Comparison of ENCODE assay signal across 1 cellular context in genomic region chr6:37204014-37204751, GRCh38.
TF ChIP-seq lines count a peak whose summit lies in the region.

No MANE protein-coding gene starts in this region.

TF ChIP-seq in HepG2, 621 proteins besides CTCF, POLR2A, EP300 and RAD21 (continued from another document and continues in another):
- no peak for TF ChIP-seq ZNF318 (CRISPR knock-in tag; IDR thresholded peaks at IDR 0.05)
- peak; percentile 3; the same call in 1 of the 2 replicates for TF ChIP-seq MNT (IDR thresholded peaks at IDR 0.05)
- TF ChIP-seq RBFOX2 (IDR thresholded peaks at IDR 0.05; ENCODE audit: low read depth, low read length): no peak
- TF ChIP-seq ZFP36L1 (CRISPR knock-in tag; IDR thresholded peaks at IDR 0.05): no peak
- no peak for TF ChIP-seq MXD3 (CRISPR knock-in tag; IDR thresholded peaks at IDR 0.05)
- TF ChIP-seq GLI4 (CRISPR knock-in tag; IDR thresholded peaks at IDR 0.05; ENCODE audit: borderline replicate concordance): no peak
- no peak for TF ChIP-seq ZNF264 (CRISPR knock-in tag; IDR thresholded peaks at IDR 0.05)
- TF ChIP-seq ARID5B (CRISPR knock-in tag; IDR thresholded peaks at IDR 0.05): peak; percentile 81
- TF ChIP-seq RXRA (CRISPR knock-in tag; IDR thresholded peaks at IDR 0.05): peak; percentile 58; the same call in 1 of the 2 replicates
- no peak for TF ChIP-seq ZKSCAN1 (IDR thresholded peaks at IDR 0.05; ENCODE audit: low read length)
- no peak for TF ChIP-seq HOXA7 (CRISPR knock-in tag; IDR thresholded peaks at IDR 0.05)
- peak; percentile 65 for TF ChIP-seq SALL1 (CRISPR knock-in tag; IDR thresholded peaks at IDR 0.05)
- TF ChIP-seq ZNF770 (CRISPR knock-in tag; IDR thresholded peaks at IDR 0.05): peak; percentile 49
- no peak for TF ChIP-seq SRF (IDR thresholded peaks at IDR 0.05; ENCODE audit: low read depth, low read length)
- TF ChIP-seq NKX3-1 (CRISPR knock-in tag; IDR thresholded peaks at IDR 0.05): no peak
- no peak for TF ChIP-seq AFF4 (CRISPR knock-in tag; IDR thresholded peaks at IDR 0.05)
- no peak for TF ChIP-seq SNAPC5 (CRISPR knock-in tag; IDR thresholded peaks at IDR 0.05; ENCODE audit: borderline replicate concordance)
- no peak for TF ChIP-seq TGIF2 (CRISPR knock-in tag; IDR thresholded peaks at IDR 0.05)
- TF ChIP-seq WIZ (CRISPR knock-in tag; IDR thresholded peaks at IDR 0.05): no peak
- TF ChIP-seq ZNF362 (CRISPR knock-in tag; IDR thresholded peaks at IDR 0.05; ENCODE audit: borderline replicate concordance): no peak
- TF ChIP-seq ATRX (CRISPR knock-in tag; IDR thresholded peaks at IDR 0.05; ENCODE audit: borderline replicate concordance): no peak
- TF ChIP-seq MAFK (conservative IDR thresholded peaks at IDR 0.05 in 1 of 2, IDR thresholded peaks at IDR 0.05 in 1 of 2; ENCODE audit: low read length in 2 of 2): no peak
- no peak for TF ChIP-seq KDM4B (CRISPR knock-in tag; IDR thresholded peaks at IDR 0.05)
- TF ChIP-seq BRCA1 (CRISPR knock-in tag; IDR thresholded peaks at IDR 0.05): no peak
- TF ChIP-seq SKI (IDR thresholded peaks at IDR 0.05; ENCODE audit: partially characterized antibody): peak; percentile 16
- no peak for TF ChIP-seq SNAPC4 (CRISPR knock-in tag; IDR thresholded peaks at IDR 0.05)
